ENCODE assay signal across 1 cellular context in the genomic region with DNA sequence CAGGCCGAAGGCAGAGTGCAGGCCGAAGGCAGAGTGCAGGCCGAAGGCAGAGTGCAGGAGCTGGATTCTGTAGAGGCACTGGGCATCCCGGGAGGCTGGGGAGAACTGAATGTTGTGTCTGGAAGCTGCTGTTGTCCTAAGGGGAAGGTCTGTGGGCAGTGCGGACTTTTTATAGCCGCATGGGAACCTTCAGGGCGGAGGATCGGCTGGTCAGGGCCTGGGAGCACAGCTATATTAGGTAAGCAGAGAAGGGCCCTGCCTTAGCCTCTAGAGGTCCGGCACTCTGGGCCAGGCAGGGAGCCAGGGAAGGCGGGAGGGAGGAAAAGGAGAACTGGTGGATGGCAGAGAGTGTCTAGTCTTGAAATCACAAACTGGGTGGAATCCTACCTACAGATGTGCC.
TF ChIP-seq lines count a peak whose summit lies in the region.

No MANE protein-coding gene starts in this region.

TF ChIP-seq in GM23338, 12 proteins besides CTCF, POLR2A, EP300 and RAD21:
- TF ChIP-seq, protein P1, sequence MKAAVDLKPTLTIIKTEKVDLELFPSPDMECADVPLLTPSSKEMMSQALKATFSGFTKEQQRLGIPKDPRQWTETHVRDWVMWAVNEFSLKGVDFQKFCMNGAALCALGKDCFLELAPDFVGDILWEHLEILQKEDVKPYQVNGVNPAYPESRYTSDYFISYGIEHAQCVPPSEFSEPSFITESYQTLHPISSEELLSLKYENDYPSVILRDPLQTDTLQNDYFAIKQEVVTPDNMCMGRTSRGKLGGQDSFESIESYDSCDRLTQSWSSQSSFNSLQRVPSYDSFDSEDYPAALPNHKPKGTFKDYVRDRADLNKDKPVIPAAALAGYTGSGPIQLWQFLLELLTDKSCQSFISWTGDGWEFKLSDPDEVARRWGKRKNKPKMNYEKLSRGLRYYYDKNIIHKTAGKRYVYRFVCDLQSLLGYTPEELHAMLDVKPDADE (IDR thresholded peaks at IDR 0.05): no peak
- no peak for TF ChIP-seq ZNF331 (CRISPR knock-in tag; IDR thresholded peaks at IDR 0.05; ENCODE audit: low read depth)
- TF ChIP-seq, protein P2, sequence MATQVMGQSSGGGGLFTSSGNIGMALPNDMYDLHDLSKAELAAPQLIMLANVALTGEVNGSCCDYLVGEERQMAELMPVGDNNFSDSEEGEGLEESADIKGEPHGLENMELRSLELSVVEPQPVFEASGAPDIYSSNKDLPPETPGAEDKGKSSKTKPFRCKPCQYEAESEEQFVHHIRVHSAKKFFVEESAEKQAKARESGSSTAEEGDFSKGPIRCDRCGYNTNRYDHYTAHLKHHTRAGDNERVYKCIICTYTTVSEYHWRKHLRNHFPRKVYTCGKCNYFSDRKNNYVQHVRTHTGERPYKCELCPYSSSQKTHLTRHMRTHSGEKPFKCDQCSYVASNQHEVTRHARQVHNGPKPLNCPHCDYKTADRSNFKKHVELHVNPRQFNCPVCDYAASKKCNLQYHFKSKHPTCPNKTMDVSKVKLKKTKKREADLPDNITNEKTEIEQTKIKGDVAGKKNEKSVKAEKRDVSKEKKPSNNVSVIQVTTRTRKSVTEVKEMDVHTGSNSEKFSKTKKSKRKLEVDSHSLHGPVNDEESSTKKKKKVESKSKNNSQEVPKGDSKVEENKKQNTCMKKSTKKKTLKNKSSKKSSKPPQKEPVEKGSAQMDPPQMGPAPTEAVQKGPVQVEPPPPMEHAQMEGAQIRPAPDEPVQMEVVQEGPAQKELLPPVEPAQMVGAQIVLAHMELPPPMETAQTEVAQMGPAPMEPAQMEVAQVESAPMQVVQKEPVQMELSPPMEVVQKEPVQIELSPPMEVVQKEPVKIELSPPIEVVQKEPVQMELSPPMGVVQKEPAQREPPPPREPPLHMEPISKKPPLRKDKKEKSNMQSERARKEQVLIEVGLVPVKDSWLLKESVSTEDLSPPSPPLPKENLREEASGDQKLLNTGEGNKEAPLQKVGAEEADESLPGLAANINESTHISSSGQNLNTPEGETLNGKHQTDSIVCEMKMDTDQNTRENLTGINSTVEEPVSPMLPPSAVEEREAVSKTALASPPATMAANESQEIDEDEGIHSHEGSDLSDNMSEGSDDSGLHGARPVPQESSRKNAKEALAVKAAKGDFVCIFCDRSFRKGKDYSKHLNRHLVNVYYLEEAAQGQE (IDR thresholded peaks at IDR 0.05; ENCODE audit: unreplicated experiment): no peak
